Comparison of ENCODE assay signal across 21 cellular contexts in the genomic region with DNA sequence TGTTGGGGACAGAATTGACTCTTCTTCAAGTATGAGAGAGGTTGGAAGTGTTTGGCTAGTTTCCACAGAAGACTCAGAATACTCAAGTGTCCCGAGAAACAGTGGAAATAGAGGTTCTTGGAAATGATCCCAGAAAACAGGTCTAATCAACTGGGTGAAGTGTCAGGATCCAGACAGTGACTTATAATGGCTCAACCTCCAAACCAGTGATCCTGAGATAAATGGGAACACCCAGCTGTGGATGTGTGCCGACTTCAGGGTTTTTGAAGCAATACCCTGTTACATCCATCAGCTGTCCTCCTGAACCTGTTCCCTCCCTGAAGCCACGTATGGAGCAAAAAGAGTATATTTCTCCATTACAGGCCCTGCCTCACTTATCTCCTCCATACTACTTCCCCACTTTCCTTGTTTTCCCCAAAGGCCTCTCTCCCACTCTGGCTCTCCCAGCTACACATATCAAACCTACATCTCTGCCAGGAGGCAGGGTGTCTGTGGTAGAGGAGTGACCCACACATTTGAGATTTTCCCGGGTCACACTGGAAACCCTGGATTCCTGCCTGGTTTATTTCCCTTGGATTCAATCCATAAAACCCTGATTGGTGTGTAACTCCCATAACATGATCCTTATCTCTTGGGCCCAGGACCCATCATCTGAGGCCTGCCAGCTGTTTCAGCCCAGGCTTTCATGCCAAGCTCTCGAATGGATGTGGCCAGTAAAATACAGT. TPM values are rescaled to one million over a fixed set of nuclear protein-coding genes. Genes with fewer than 3 reads are reported as not detected.
A peak's percentile ranks its signal among the peaks of the same experiment; 100 is the strongest.
DNase-seq lines count a peak whose midpoint lies in the region; ATAC-seq and TF ChIP-seq lines count a peak whose summit lies in the region.
"Had no signal": no experiment of that assay in that cellular context is flagged by ENCODE, and none has a peak within 500 bp of the region (broad histone marks: within the 10 kb centered on the region; RNA-seq: fewer than 3 reads in every experiment).

No MANE protein-coding gene starts in this region.

- H3K9ac ChIP-seq in parathyroid adenoma, result no peak overlapping the region
- H3K9ac ChIP-seq: BLaER1 treated with 17β-estradiol and CSF1 and Interleukin-3, amounts not matched to agents 10 nM and 100 nM had no signal

- H3K36me3 ChIP-seq in Panc1 (ENCODE audit: control insufficient read depth, insufficient read depth, low read length) (no peaks in the 10 kb centered on the region), parathyroid adenoma (ENCODE audit: control insufficient read depth, insufficient read depth, low read length) (no peaks in the 10 kb centered on the region)
- H3K36me3 ChIP-seq: thoracic aorta had no signal

- H3K4me1 Mint-ChIP-seq in HFFc6 (ENCODE audit: low read depth) (peaks cover 10% of the 10 kb centered on the region), CD14-positive monocyte (peaks cover 5% of the 10 kb centered on the region)
- H3K4me1 Mint-ChIP-seq: T-helper 17 cell, WTC11 had no signal

- H3K9me3 ChIP-seq in Panc1 (ENCODE audit: control insufficient read depth, insufficient read depth, low read depth, low read length) (no peaks in the 10 kb centered on the region), parathyroid adenoma (ENCODE audit: control insufficient read depth, low read length) (no peaks in the 10 kb centered on the region)

- CTCF ChIA-PET in Panc1 (lab: Charles Lee), result interaction anchor here (0.7 kb wide), 1 partner anchor 140 kb away, joined by 3 read pairs; no protein-coding TSS in a partner anchor

- no peak overlapping the region for H3K27ac Mint-ChIP-seq in HFFc6
- no peak overlapping the region for H3K27ac Mint-ChIP-seq in CD14-positive monocyte
- H3K27ac Mint-ChIP-seq: dendritic cell treated with granulocyte-macrophage colony-stimulating factor and Interleukin-4, amounts not matched to agents 40 ng/mL and 50 ng/mL, for 4 days; natural killer cell treated with Interleukin-12 subunit alpha and Interleukin-12 subunit beta and Interleukin-15 and Interleukin-18, amount 100 ng/mL, for 72 hours; progenitor cell of endocrine pancreas; T-helper 17 cell; WTC11 had no signal

- no peak overlapping the region for H3K4me2 ChIP-seq in parathyroid adenoma (ENCODE audit: low read length)
- H3K4me2 ChIP-seq: BLaER1 treated with 17β-estradiol and CSF1 and Interleukin-3, amounts not matched to agents 10 nM and 100 nM had no signal

- H3K36me3 Mint-ChIP-seq in HFFc6 (ENCODE audit: low read depth) (no peaks in the 10 kb centered on the region), CD14-positive monocyte (no peaks in the 10 kb centered on the region)
- H3K36me3 Mint-ChIP-seq: natural killer cell treated with Interleukin-12 subunit alpha and Interleukin-12 subunit beta and Interleukin-15 and Interleukin-18, amount 100 ng/mL, for 72 hours had no signal

- ATAC-seq in Panc1 (peak; percentile 63), GM19395 (IDR thresholded peaks at IDR 0.05; ENCODE audit: unreplicated experiment) (no peak), HG02623 (IDR thresholded peaks at IDR 0.05; ENCODE audit: unreplicated experiment) (no peak)
- ATAC-seq: natural killer cell treated with Interleukin-12 subunit alpha and Interleukin-12 subunit beta and Interleukin-15 and Interleukin-18, amount 100 ng/mL, for 72 hours; T-helper 17 cell; WTC11 had no signal

- no TSS peak for BruUV-seq in Panc1 (replicated peaks; lab: Mats Ljungman, UMichigan)

- H3K27me3 ChIP-seq in Panc1 (ENCODE audit: control insufficient read depth, insufficient read depth, low read length) (no peaks in the 10 kb centered on the region; the same call in 1 of the 2 replicates), parathyroid adenoma (ENCODE audit: control insufficient read depth, insufficient read depth, low read length) (no peaks in the 10 kb centered on the region)
- H3K27me3 ChIP-seq: BLaER1 treated with 17β-estradiol and CSF1 and Interleukin-3, amounts not matched to agents 10 nM and 100 nM had no signal

- no peak overlapping the region for H3K4me3 ChIP-seq in Panc1 (ENCODE audit: low read depth in 2 of 2, low read length in 2 of 2)
- H3K4me3 ChIP-seq in fibroblast of mammary gland (ENCODE audit: control insufficient read depth, low read depth, low read length), result no peak overlapping the region
- no peak overlapping the region for H3K4me3 ChIP-seq in parathyroid adenoma (ENCODE audit: low read depth, low read length)
- H3K4me3 ChIP-seq: BLaER1 treated with 17β-estradiol and CSF1 and Interleukin-3, amounts not matched to agents 10 nM and 100 nM; thoracic aorta had no signal

- DNase-seq in HFFc6 (peak; percentile 23), Panc1 (ENCODE audit: low read depth, low spot score) (no peak), fibroblast of mammary gland (ENCODE audit: low read depth) (peak; percentile 58), CD14-positive monocyte (ENCODE audit: low spot score) (no peak)
- DNase-seq: activated naive CD4-positive, alpha-beta T cell treated with anti-CD3 and anti-CD28 coated beads, Interleukin-2, amount 50 U/mL, for 16 hours; activated T-cell treated with anti-CD3 and anti-CD28 coated beads, Interleukin-2, amount 50 U/mL, for 48 hours; erythroblast; glutamatergic neuron; NCI-H187; SHP77; stimulated activated CD4-positive, alpha-beta T cell treated with anti-CD3 and anti-CD28 coated beads, Interleukin-12 subunit alpha, Interleukin-12 subunit beta, amount 100 ng/mL, for 4 hours; T-helper 17 cell had no signal

- no peak for TF ChIP-seq CTCF in HFFc6 (IDR thresholded peaks at IDR 0.05)
- no peak for TF ChIP-seq CTCF in Panc1 (IDR thresholded peaks at IDR 0.05)
- no peak for TF ChIP-seq CTCF in fibroblast of mammary gland (conservative IDR thresholded peaks at IDR 0.05; ENCODE audit: control insufficient read depth, insufficient read depth, low read depth, low read length)
- TF ChIP-seq CTCF in parathyroid adenoma (IDR thresholded peaks at IDR 0.05), result no peak
- TF ChIP-seq CTCF in CD14-positive monocyte (IDR thresholded peaks at IDR 0.05), result no peak

- intact Hi-C loops in Panc1 (cut with micrococcal nuclease; ENCODE audit: unreplicated experiment), result no loop called here
- intact Hi-C loops in CD14-positive monocyte (cut with micrococcal nuclease), result no loop called here

- H3K9me3 Mint-ChIP-seq in HFFc6 (no peaks in the 10 kb centered on the region; the same call in 1 of the 2 replicates), CD14-positive monocyte (peaks cover 0 to 13% (median 6%) of the 10 kb centered on the region in 7 donors)
- H3K9me3 Mint-ChIP-seq: natural killer cell treated with Interleukin-12 subunit alpha and Interleukin-12 subunit beta and Interleukin-15 and Interleukin-18, amount 100 ng/mL, for 72 hours had no signal

- H3K4me3 Mint-ChIP-seq in HFFc6 (no peak overlapping the region), CD14-positive monocyte (no peak overlapping the region)
- H3K4me3 Mint-ChIP-seq: dendritic cell treated with granulocyte-macrophage colony-stimulating factor and Interleukin-4, amounts not matched to agents 40 ng/mL and 50 ng/mL, for 4 days; natural killer cell treated with Interleukin-12 subunit alpha and Interleukin-12 subunit beta and Interleukin-15 and Interleukin-18, amount 100 ng/mL, for 72 hours; T-helper 17 cell; WTC11 had no signal

- POLR2A ChIA-PET in Panc1 (lab: Charles Lee), result interaction anchor here (0.6 to 0.7 kb wide), 2 partner anchors 39 to 242 kb away, joined by 4 read pairs; no protein-coding TSS in a partner anchor

- H3K4me1 ChIP-seq in Panc1 (ENCODE audit: control insufficient read depth, insufficient read depth, low read length) (no peaks in the 10 kb centered on the region; the same call in 1 of the 2 replicates), parathyroid adenoma (peaks cover 17% of the 10 kb centered on the region)

- H3K27me3 Mint-ChIP-seq in HFFc6 (ENCODE audit: insufficient read depth) (peaks cover 4% of the 10 kb centered on the region), CD14-positive monocyte (ENCODE audit: low read depth in 3 of 3) (peaks cover 0 to 2% (median 0%) of the 10 kb centered on the region in 3 donors)
- H3K27me3 Mint-ChIP-seq: dendritic cell treated with granulocyte-macrophage colony-stimulating factor and Interleukin-4, amounts not matched to agents 40 ng/mL and 50 ng/mL, for 4 days had no signal

- no peak overlapping the region for H3K27ac ChIP-seq in Panc1 (ENCODE audit: low read length)
- peak overlapping the region; percentile 66 for H3K27ac ChIP-seq in parathyroid adenoma
- H3K27ac ChIP-seq: BLaER1 treated with 17β-estradiol and CSF1 and Interleukin-3, amounts not matched to agents 10 nM and 100 nM; thoracic aorta had no signal

- peak overlapping the region; percentile 51 for H2AFZ ChIP-seq in parathyroid adenoma

- in situ Hi-C loops in Panc1 (cut with HindIII; ENCODE audit: low pct_unique_long_range_greater_than_20kb, low sequenced_read_pairs), result no loop called here

- H3K79me2 ChIP-seq in parathyroid adenoma, result no peaks in the 10 kb centered on the region

RNA-seq across cellular contexts. Expression of gene ELOVL3, which starts 17.6 kb away (rescaled TPM):
- total RNA-seq in HFFc6 (2021; fragmentation: NEBNext Ultra II Directional; extraction: Animal tissue kit (Norgen Biotek cat#: 25700)), result under 1 TPM in 4 of 6 experiments, not detected in 2; 0.11 to 0.21 (median 0.16) TPM
- 1.2 TPM for total RNA-seq in Panc1 (2021; ENCODE audit: unreplicated experiment)
- polyA plus RNA-seq in Panc1 (2012; ENCODE audit: insufficient read length), result 1.3 TPM
- polyA plus RNA-seq in CD14-positive monocyte, result 1 to 10 TPM; 2.2 to 3.2 TPM
- total RNA-seq: natural killer cell treated with Interleukin-12 subunit alpha and Interleukin-12 subunit beta and Interleukin-15 and Interleukin-18, amount 100 ng/mL, for 72 hours; progenitor cell of endocrine pancreas; T-helper 17 cell; thoracic aorta had no signal

RNA-seq across cellular contexts. Expression of gene PITX3, which starts 32.8 kb away (rescaled TPM):
- under 1 TPM in 1 of 6 experiments, not detected in 5; 0.14 TPM for total RNA-seq in HFFc6 (2021; fragmentation: NEBNext Ultra II Directional; extraction: Animal tissue kit (Norgen Biotek cat#: 25700))
- total RNA-seq in Panc1 (2021; ENCODE audit: unreplicated experiment), result 0.49 TPM
- 0.31 TPM for polyA plus RNA-seq in Panc1 (2012; ENCODE audit: insufficient read length)
- polyA plus RNA-seq in CD14-positive monocyte, result not detected
- total RNA-seq: natural killer cell treated with Interleukin-12 subunit alpha and Interleukin-12 subunit beta and Interleukin-15 and Interleukin-18, amount 100 ng/mL, for 72 hours; progenitor cell of endocrine pancreas; T-helper 17 cell; thoracic aorta had no signal

RNA-seq across cellular contexts. Expression of gene GBF1, which starts 36.9 kb away (rescaled TPM):
- total RNA-seq in HFFc6 (2021; fragmentation: NEBNext Ultra II Directional; extraction: Animal tissue kit (Norgen Biotek cat#: 25700)), result 10 to 100 TPM; 67.2 to 83.6 (median 74.2) TPM
- total RNA-seq in Panc1 (2021; ENCODE audit: unreplicated experiment), result 65.0 TPM
- 52.3 TPM for polyA plus RNA-seq in Panc1 (2012; ENCODE audit: insufficient read length)
- polyA plus RNA-seq in CD14-positive monocyte, result 10 to 100 TPM in 1 of 2 donors, 1 to 10 TPM in 1; 4.2 to 11.9 TPM

RNA-seq across cellular contexts. Expression of gene NOLC1, which starts 56.3 kb away (rescaled TPM):
- 10 to 100 TPM; 47.6 to 62.2 (median 58.4) TPM for total RNA-seq in HFFc6 (2021; fragmentation: NEBNext Ultra II Directional; extraction: Animal tissue kit (Norgen Biotek cat#: 25700))
- 182 TPM for total RNA-seq in Panc1 (2021; ENCODE audit: unreplicated experiment)
- polyA plus RNA-seq in Panc1 (2012; ENCODE audit: insufficient read length), result 141 TPM
- 10 to 100 TPM in 1 of 2 donors, 1 to 10 TPM in 1; 10.0 to 19.3 TPM for polyA plus RNA-seq in CD14-positive monocyte

Comparison
In these comparisons a context has a peak if more than half of its experiments do, and no peak if none do; other contexts are left out.
1. DNase-seq: peak in HFFc6 (single experiment) and fibroblast of mammary gland (single experiment); none in Panc1 (single experiment) and CD14-positive monocyte (single experiment).